Comparison of ENCODE assay signal across 18 cellular contexts in the genomic region with DNA sequence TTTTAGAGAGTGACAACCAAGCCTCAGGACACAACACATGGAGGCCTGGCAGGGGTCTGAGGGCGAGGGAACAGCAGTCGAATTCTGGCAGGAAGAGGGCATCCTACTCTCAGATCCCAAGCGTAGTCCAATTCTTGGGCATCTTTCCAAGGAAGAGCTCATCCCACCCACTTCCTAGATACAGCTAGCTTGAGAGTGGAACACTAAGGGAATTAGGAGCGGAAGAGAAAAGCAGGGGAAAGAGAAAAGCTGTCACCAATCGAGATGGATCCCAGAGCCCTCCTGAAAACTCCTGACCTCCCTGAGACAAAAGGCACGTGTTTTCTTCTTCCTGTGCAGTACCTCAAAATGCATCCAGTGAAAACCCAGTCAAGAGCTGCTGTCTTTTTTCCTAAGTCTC.
DNase-seq lines count a peak whose midpoint lies in the region; ATAC-seq and TF ChIP-seq lines count a peak whose summit lies in the region.
"Had no signal": no experiment of that assay in that cellular context is flagged by ENCODE, and none has a peak within 500 bp of the region (broad histone marks: within the 10 kb centered on the region; RNA-seq: fewer than 3 reads in every experiment).

No MANE protein-coding gene starts in this region.

- H3K4me1 Mint-ChIP-seq in CD4-positive, alpha-beta T cell (ENCODE audit: low read depth), result peaks cover 19% of the 10 kb centered on the region

- H3K9me3 Mint-ChIP-seq in CD4-positive, alpha-beta T cell, result no peaks in the 10 kb centered on the region

- no peak for ATAC-seq in lower lobe of right lung
- ATAC-seq in CD4-positive, alpha-beta T cell (ENCODE audit: poor library complexity), result no peak
- ATAC-seq: HepG2, left lung had no signal

- H3K9me3 ChIP-seq in HEK293 (ENCODE audit: control insufficient read depth, insufficient read depth, low read depth, low read length) (no peaks in the 10 kb centered on the region), lower lobe of right lung (no peaks in the 10 kb centered on the region), stomach smooth muscle (ENCODE audit: control insufficient read depth in 2 of 2, low read length in 2 of 2) (no peaks in the 10 kb centered on the region), ascending aorta (no peaks in the 10 kb centered on the region)
- H3K9me3 ChIP-seq in CD4-positive, alpha-beta T cell (ENCODE audit: control insufficient read depth, low read length), result no peaks in the 10 kb centered on the region
- H3K9me3 ChIP-seq: left lung had no signal

- peaks cover 26% of the 10 kb centered on the region for H3K4me1 ChIP-seq in HEK293 (ENCODE audit: control insufficient read depth, insufficient read depth, low read length)
- H3K4me1 ChIP-seq in lower lobe of right lung, result peaks cover 74% of the 10 kb centered on the region
- peaks cover 80% of the 10 kb centered on the region for H3K4me1 ChIP-seq in stomach smooth muscle (ENCODE audit: control insufficient read depth, insufficient read depth, low read length)
- H3K4me1 ChIP-seq in ascending aorta, result peaks cover 17 to 30% of the 10 kb centered on the region in 2 donors

- H3K4me3 ChIP-seq in HEK293 (ENCODE audit: low read depth, low read length) (no peak overlapping the region), dorsolateral prefrontal cortex (no peak overlapping the region), lower lobe of right lung (no peak overlapping the region), stomach smooth muscle (ENCODE audit: low read length in 2 of 2) (peak overlapping the region in 1 of 2 donors; percentile 40), ascending aorta (no peak overlapping the region)
- H3K4me3 ChIP-seq: left lung had no signal

- no peak overlapping the region for H3K27ac ChIP-seq in HEK293 (ENCODE audit: extremely low read depth, low read depth, low read length)
- H3K27ac ChIP-seq in dorsolateral prefrontal cortex, result peak overlapping the region in 54 of 59 donors; percentile 1 to 95 (median 68)
- peak overlapping the region; percentile 73 for H3K27ac ChIP-seq in lower lobe of right lung
- peak overlapping the region; percentile 91 for H3K27ac ChIP-seq in stomach smooth muscle (ENCODE audit: low read length)
- no peak overlapping the region for H3K27ac ChIP-seq in CD4-positive, alpha-beta T cell (ENCODE audit: low read depth, low read length)
- no peak overlapping the region for H3K27ac ChIP-seq in ascending aorta
- H3K27ac ChIP-seq: WERI-Rb-1 had no signal

- H3K4me3 Mint-ChIP-seq in CD4-positive, alpha-beta T cell, result no peak overlapping the region

- CTCF ChIA-PET in HEK293 (lab: Yijun Ruan, JAX), result interaction anchor here (0.6 kb wide), 1 partner anchor 213 kb away, joined by 3 read pairs; no protein-coding TSS in a partner anchor
- CTCF ChIA-PET in CD4-positive, alpha-beta T cell (lab: Charles Lee), result no interaction called here

- peak overlapping the region in 1 of 2 donors; percentile 13 for H3K9ac ChIP-seq in stomach smooth muscle (ENCODE audit: low read length in 2 of 2)

- TF ChIP-seq CTCF in HEK293 (tag by site-specific recombination; IDR thresholded peaks at IDR 0.05), result no peak
- peak in 2 of 56 donors; percentile 7 to 9 for TF ChIP-seq CTCF in dorsolateral prefrontal cortex (IDR thresholded peaks at IDR 0.05 in 54 of 56, conservative IDR thresholded peaks at IDR 0.05 in 2 of 56; ENCODE audit: low read depth in 1 of 56, partially characterized antibody in 56 of 56)
- TF ChIP-seq CTCF in lower lobe of right lung (IDR thresholded peaks at IDR 0.05), result no peak
- TF ChIP-seq CTCF in CD4-positive, alpha-beta T cell (IDR thresholded peaks at IDR 0.05), result no peak
- TF ChIP-seq CTCF in ascending aorta (IDR thresholded peaks at IDR 0.05), result no peak

- DNase-seq in dorsolateral prefrontal cortex, result peak in 1 of 10 donors; percentile 75
- DNase-seq in lower lobe of right lung, result no peak
- no peak for DNase-seq in activated CD8-positive, alpha-beta memory T cell treated with anti-CD3 and anti-CD28 coated beads for 24 hours
- no peak for DNase-seq in CD4-positive, alpha-beta T cell
- DNase-seq in ascending aorta (ENCODE audit: low spot score in 2 of 2), result no peak
- DNase-seq in epidermal melanocyte (ENCODE audit: insufficient read length, low spot score), result no peak
- DNase-seq: cortex of kidney, MV-4-11, NCI-H2081 treated with DMSO at 0.1 percent for 48 hours, NCI-H82, retina, T-helper 1 cell, WERI-Rb-1 had no signal

- no peak overlapping the region for H3K27ac Mint-ChIP-seq in CD4-positive, alpha-beta T cell
- H3K27ac Mint-ChIP-seq: activated T-helper 2 cell treated with anti-CD3 and anti-CD28 coated beads, Interferon-gamma antibody, Interleukin-2, Interleukin-4, amounts not matched to agents 10 μg/mL and 5 μg/mL and 100 μg/mL, durations not matched to agents 14 hours and 24 hours and 36 hours had no signal

- H3K36me3 ChIP-seq in HEK293 (ENCODE audit: control insufficient read depth in 2 of 2, insufficient read depth in 1 of 2, low read length in 2 of 2) (no peaks in the 10 kb centered on the region), lower lobe of right lung (no peaks in the 10 kb centered on the region), stomach smooth muscle (ENCODE audit: control insufficient read depth in 2 of 2, insufficient read depth in 2 of 2, low read length in 2 of 2) (no peaks in the 10 kb centered on the region), ascending aorta (no peaks in the 10 kb centered on the region)
- H3K36me3 ChIP-seq: left lung, WERI-Rb-1 had no signal

- no peaks in the 10 kb centered on the region for H3K27me3 Mint-ChIP-seq in CD4-positive, alpha-beta T cell

- POLR2A ChIA-PET in HEK293 (lab: Yijun Ruan, JAX), result no interaction called here
- POLR2A ChIA-PET in CD4-positive, alpha-beta T cell (lab: Charles Lee), result no interaction called here

- intact Hi-C loops in dorsolateral prefrontal cortex (cut with DNase I), result no loop called here
- intact Hi-C loops in lower lobe of right lung (cut with DNase I), result no loop called here
- intact Hi-C loops in CD4-positive, alpha-beta T cell (cut with DNase I, micrococcal nuclease), result no loop called here
- intact Hi-C loops in ascending aorta (cut with DNase I), result no loop called here

- no peaks in the 10 kb centered on the region for H3K36me3 Mint-ChIP-seq in CD4-positive, alpha-beta T cell (ENCODE audit: low read depth)

- H3K27me3 ChIP-seq in dorsolateral prefrontal cortex, result no peaks in the 10 kb centered on the region
- H3K27me3 ChIP-seq in lower lobe of right lung (ENCODE audit: low read depth), result no peaks in the 10 kb centered on the region
- H3K27me3 ChIP-seq in stomach smooth muscle (ENCODE audit: control insufficient read depth in 1 of 2, insufficient read depth in 2 of 2, low read length in 2 of 2), result no peaks in the 10 kb centered on the region
- no peaks in the 10 kb centered on the region for H3K27me3 ChIP-seq in CD4-positive, alpha-beta T cell (ENCODE audit: control insufficient read depth, insufficient read depth, low read length)
- H3K27me3 ChIP-seq in ascending aorta, result no peaks in the 10 kb centered on the region
- H3K27me3 ChIP-seq: left lung had no signal

TF ChIP-seq in HEK293, 187 proteins besides CTCF, POLR2A, EP300 and RAD21:
- TF ChIP-seq KLF16 (tag by site-specific recombination; IDR thresholded peaks at IDR 0.05), result no peak
- 0 out of 2 replicates have a peak, but pooled peaks have one; percentile 10 for TF ChIP-seq EGR2 (tag by site-specific recombination; IDR thresholded peaks at IDR 0.05; ENCODE audit: low read depth)
- no peak for TF ChIP-seq IKZF3 (tag by site-specific recombination; IDR thresholded peaks at IDR 0.05)

Comparison
In these comparisons a context has a peak if more than half of its experiments do, and no peak if none do; other contexts are left out.
1. H3K27ac ChIP-seq: peak in dorsolateral prefrontal cortex (54 of 59), lower lobe of right lung (single experiment) and stomach smooth muscle (single experiment); none in HEK293 (single experiment), CD4-positive, alpha-beta T cell (single experiment) and ascending aorta (0 of 2).